In genomic region chr12:11892065-11892391, GRCh38 we compare ENCODE assay signal across 14 cellular contexts.
DNase-seq lines count a peak whose midpoint lies in the region; TF ChIP-seq lines count a peak whose summit lies in the region.
"Had no signal": no experiment of that assay in that cellular context is flagged by ENCODE, and none has a peak within 500 bp of the region (broad histone marks: within the 10 kb centered on the region; RNA-seq: fewer than 3 reads in every experiment).

No MANE protein-coding gene starts in this region.

- H3K4me1 Mint-ChIP-seq in IgD-negative memory B cell (peaks cover 17 to 18% (median 18%) of the 10 kb centered on the region in 3 donors), nephron progenitor cell (peaks cover 14% of the 10 kb centered on the region)
- H3K4me1 Mint-ChIP-seq in dendritic cell treated with granulocyte-macrophage colony-stimulating factor and Interleukin-4, amounts not matched to agents 40 ng/mL and 50 ng/mL, for 4 days (ENCODE audit: low read depth) = peaks cover 65% of the 10 kb centered on the region

- H3K9me3 Mint-ChIP-seq in IgD-negative memory B cell (no peaks in the 10 kb centered on the region), nephron progenitor cell (peaks cover 6% of the 10 kb centered on the region)
- no peaks in the 10 kb centered on the region for H3K9me3 Mint-ChIP-seq in dendritic cell treated with granulocyte-macrophage colony-stimulating factor and Interleukin-4, amounts not matched to agents 40 ng/mL and 50 ng/mL, for 4 days

- H3K27me3 Mint-ChIP-seq in IgD-negative memory B cell (no peaks in the 10 kb centered on the region), nephron progenitor cell (ENCODE audit: low read depth, poor library complexity) (no peaks in the 10 kb centered on the region)
- no peaks in the 10 kb centered on the region for H3K27me3 Mint-ChIP-seq in dendritic cell treated with granulocyte-macrophage colony-stimulating factor and Interleukin-4, amounts not matched to agents 40 ng/mL and 50 ng/mL, for 4 days

- H3K27ac Mint-ChIP-seq in IgD-negative memory B cell (peak overlapping the region in 2 of 3 donors; percentile 16 to 93), nephron progenitor cell (no peak overlapping the region)
- peak overlapping the region; percentile 71 for H3K27ac Mint-ChIP-seq in dendritic cell treated with granulocyte-macrophage colony-stimulating factor and Interleukin-4, amounts not matched to agents 40 ng/mL and 50 ng/mL, for 4 days

- H3K4me3 Mint-ChIP-seq in IgD-negative memory B cell = no peak overlapping the region
- H3K4me3 Mint-ChIP-seq in dendritic cell treated with granulocyte-macrophage colony-stimulating factor and Interleukin-4, amounts not matched to agents 40 ng/mL and 50 ng/mL, for 4 days = no peak overlapping the region
- H3K4me3 Mint-ChIP-seq in nephron progenitor cell = no peak overlapping the region

- no peak overlapping the region for H3K4me3 ChIP-seq in AG09309 (ENCODE audit: control insufficient read depth, low read depth, low read length)

- intact Hi-C loops in dendritic cell treated with granulocyte-macrophage colony-stimulating factor and Interleukin-4, amounts not matched to agents 40 ng/mL and 50 ng/mL, for 4 days (cut with micrococcal nuclease) = no loop called here

- TF ChIP-seq CTCF in AG09309 (IDR thresholded peaks at IDR 0.05; ENCODE audit: control insufficient read depth, insufficient read depth, low read depth, low read length, missing control alignments) (peak; percentile 30), nephron progenitor cell (IDR thresholded peaks at IDR 0.05) (peak; percentile 25)

- H3K36me3 Mint-ChIP-seq in IgD-negative memory B cell = peaks cover 16% of the 10 kb centered on the region
- peaks cover 87% of the 10 kb centered on the region for H3K36me3 Mint-ChIP-seq in dendritic cell treated with granulocyte-macrophage colony-stimulating factor and Interleukin-4, amounts not matched to agents 40 ng/mL and 50 ng/mL, for 4 days (ENCODE audit: low read depth)
- H3K36me3 Mint-ChIP-seq in nephron progenitor cell (ENCODE audit: low read depth) = peaks cover 50% of the 10 kb centered on the region

- DNase-seq in AG09309 (ENCODE audit: low read depth) = no peak
- DNase-seq in nephron progenitor cell = no peak
- DNase-seq in Kasumi-1 (lab: John Stamatoyannopoulos, UW) = no peak
- no peak for DNase-seq in AML-193 (lab: John Stamatoyannopoulos, UW)
- no peak for DNase-seq in effector CD8-positive, alpha-beta T cell (lab: John Stamatoyannopoulos, UW)
- no peak for DNase-seq in T-helper 1 cell
- DNase-seq: anterior cingulate cortex; kidney glomerular epithelial cell; NCI-H1105 treated with DMSO at 0.1 percent for 48 hours; NCI-H526; SIG-M5; stimulated activated CD4-positive, alpha-beta T cell treated with anti-CD3 and anti-CD28 coated beads, Interleukin-15, amount 100 ng/mL, for 24 hours had no signal
